Comparison of ENCODE assay signal across 8 cellular contexts in the genomic region with DNA sequence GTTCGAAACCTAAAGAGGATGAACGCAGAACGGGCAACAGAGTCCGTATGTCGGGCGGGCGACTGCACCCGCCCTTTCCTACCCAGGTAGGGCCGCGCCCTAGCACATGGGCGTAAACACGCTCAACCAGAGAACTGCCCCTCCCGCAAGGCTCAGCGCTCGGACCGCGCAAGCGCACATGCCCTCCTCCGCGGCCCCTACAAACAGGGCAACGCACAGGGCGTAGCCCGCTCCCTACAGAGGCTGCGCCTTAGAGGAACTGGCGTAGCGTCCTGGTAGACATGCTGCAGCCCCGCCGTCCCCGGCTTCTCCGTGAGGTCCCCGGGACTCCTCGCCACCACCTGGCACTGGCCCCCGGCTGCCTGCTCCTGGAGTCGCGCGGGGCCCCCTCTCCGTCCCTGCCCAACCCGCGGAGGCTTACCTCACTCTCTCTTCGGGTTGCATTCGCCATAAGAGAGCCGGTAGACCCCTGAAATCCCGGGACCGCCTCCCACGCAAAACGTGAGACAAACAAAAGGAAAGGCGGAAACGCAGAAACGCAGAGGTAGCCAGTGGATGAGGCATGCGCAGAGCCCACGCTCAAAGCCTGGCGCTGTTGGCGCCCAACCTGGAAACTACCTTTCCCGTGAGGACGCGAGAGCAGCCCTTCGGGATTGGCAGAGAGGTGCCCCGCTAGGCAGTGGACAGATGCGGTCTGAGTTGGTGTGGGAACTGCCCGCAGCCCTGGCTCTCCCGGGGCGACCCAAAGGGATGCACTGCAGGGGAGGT. TPM values are rescaled to one million over a fixed set of nuclear protein-coding genes. Genes with fewer than 3 reads are reported as not detected.
DNase-seq lines count a peak whose midpoint lies in the region; ATAC-seq and TF ChIP-seq lines count a peak whose summit lies in the region.

A gene (minus strand): TSS at position 518 of the 768 bp plus-strand sequence. CDS start 1,642 bp downstream, outside the sequence.

- H3K36me3 ChIP-seq in gastroesophageal sphincter = peaks cover 0 to 13% of the 10 kb centered on the region in 2 donors
- H3K36me3 ChIP-seq in neutrophil = no peaks in the 10 kb centered on the region

- H3K4me1 Mint-ChIP-seq in HFFc6 (ENCODE audit: low read depth) = peaks cover 19% of the 10 kb centered on the region

- in situ Hi-C loops in SK-MEL-5 (cut with HindIII; ENCODE audit: low pct_unique_long_range_greater_than_20kb, low sequenced_read_pairs) = no loop called here

- no peak for TF ChIP-seq CTCF in HFFc6 (IDR thresholded peaks at IDR 0.05)
- peak in 1 of 4 experiments; percentile 2 for TF ChIP-seq CTCF in gastroesophageal sphincter (IDR thresholded peaks at IDR 0.05)
- TF ChIP-seq CTCF in neutrophil (IDR thresholded peaks at IDR 0.05) = no peak

- H3K4me1 ChIP-seq in gastroesophageal sphincter (peaks cover 0 to 27% (median 0%) of the 10 kb centered on the region in 3 donors), neutrophil (ENCODE audit: control insufficient read depth in 1 of 2, insufficient read depth in 1 of 2, low read depth in 1 of 2, low read length in 1 of 2) (peaks cover 18 to 20% of the 10 kb centered on the region in 2 experiments)

- H3K27me3 ChIP-seq in gastroesophageal sphincter (no peaks in the 10 kb centered on the region), neutrophil (no peaks in the 10 kb centered on the region)

- H3K4me3 Mint-ChIP-seq in HFFc6 = peak within 1 kb of the TSS; percentile 92

- H3K4me3 ChIP-seq in gastroesophageal sphincter (peak within 1 kb of the TSS; percentile 55 to 79), neutrophil (ENCODE audit: low read depth in 1 of 2, low read length in 1 of 2) (peak within 1 kb of the TSS; percentile 75 to 93)

- DNase-seq in GM04504 (ENCODE audit: low read depth) = peak; percentile 78
- peak; percentile 86 for DNase-seq in HFFc6
- peak; percentile 97 for DNase-seq in NAMALWA (ENCODE audit: low spot score)
- DNase-seq in SK-MEL-5 (ENCODE audit: low read depth, low spot score) = peak; percentile 91
- peak; percentile 96 for DNase-seq in activated naive CD4-positive, alpha-beta T cell treated with Interleukin-2 at 50 U/mL for 16 hours
- DNase-seq in substantia nigra (lab: John Stamatoyannopoulos, UW) = peak; percentile 50 to 94 (median 79)

- peak within 1 kb of the TSS; percentile 57 to 97 (median 94) for H3K27ac ChIP-seq in gastroesophageal sphincter
- H3K27ac ChIP-seq in neutrophil = peak within 1 kb of the TSS; percentile 87
- H3K27ac ChIP-seq in substantia nigra (ENCODE audit: low read depth, low read length, poor library complexity, severe bottlenecking) = peak within 1 kb of the TSS; percentile 86

- TF ChIP-seq POLR2A in gastroesophageal sphincter (IDR thresholded peaks at IDR 0.05) = peak; percentile 53 to 68

- H3K36me3 Mint-ChIP-seq in HFFc6 (ENCODE audit: low read depth) = 0 out of 2 replicates have a peak, but pooled peaks cover 4% of the 10 kb centered on the region

- H3K9me3 ChIP-seq in gastroesophageal sphincter = no peaks in the 10 kb centered on the region
- H3K9me3 ChIP-seq in neutrophil = no peaks in the 10 kb centered on the region

- H3K9me3 Mint-ChIP-seq in HFFc6 = no peaks in the 10 kb centered on the region

- H3K27me3 Mint-ChIP-seq in HFFc6 (ENCODE audit: insufficient read depth) = no peaks in the 10 kb centered on the region; the same call in 1 of the 2 replicates

- 1 to 3% methylated on average over 5 to 21 of the region's 62 CpGs for WGBS in gastroesophageal sphincter (ENCODE audit: low coverage in 1 of 2), 2 donors

- TF ChIP-seq EP300 in gastroesophageal sphincter (IDR thresholded peaks at IDR 0.05) = no peak

- ATAC-seq in gastroesophageal sphincter = peak; percentile 99

- peak within 1 kb of the TSS; percentile 89 for H3K27ac Mint-ChIP-seq in HFFc6

RNA-seq across cellular contexts. Expression of the gene that starts here (rescaled TPM):
- total RNA-seq in HFFc6 (2021; fragmentation: NEBNext Ultra II Directional; extraction: Animal tissue kit (Norgen Biotek cat#: 25700)) = 10 to 100 TPM in 1 of 6 experiments, 1 to 10 TPM in 5; 6.7 to 10.1 (median 8.5) TPM
- 7.8 and 12.3 TPM in 2 replicates for total RNA-seq in SK-MEL-5 (2014; rRNA removed; shearing (Covaris generic))
- polyA plus RNA-seq in SK-MEL-5 (2015; cell fraction: cytosol; rRNA removed) = 3.0 and 4.1 TPM in 2 replicates
- 16.1 and 31.3 TPM in 2 replicates for polyA plus RNA-seq in SK-MEL-5 (2015; cell fraction: nucleus; rRNA removed)
- total RNA-seq in gastroesophageal sphincter = 10 to 100 TPM; 15.6 to 22.7 (median 19.0) TPM

Comparison
In these comparisons a context has a peak if more than half of its experiments do, and no peak if none do; other contexts are left out.
1. Peak in every context shown above with its lines: DNase-seq, ATAC-seq, H3K4me3 ChIP-seq and H3K27ac ChIP-seq.